ENCODE assay signal across 8 cellular contexts in genomic region chr15:74956648-74957300, GRCh38. TPM values are rescaled to one million over a fixed set of nuclear protein-coding genes. Genes with fewer than 3 reads are reported as not detected.
A peak's percentile ranks its signal among the peaks of the same experiment; 100 is the strongest.
DNase-seq lines count a peak whose midpoint lies in the region; ATAC-seq and TF ChIP-seq lines count a peak whose summit lies in the region.

Gene RPP25 (minus strand): TSS chr15:74956772. CDS start chr15:74956583, 189 bp downstream.

- H3K27me3 ChIP-seq in ascending aorta = no peaks in the 10 kb centered on the region
- H3K27me3 ChIP-seq in right cardiac atrium (ENCODE audit: control insufficient read depth, insufficient read depth) = no peaks in the 10 kb centered on the region
- peaks cover 0 to 50% (median 15%) of the 10 kb centered on the region in 3 donors for H3K27me3 ChIP-seq in psoas muscle (ENCODE audit: insufficient read depth in 3 of 3, low read length in 2 of 3)

- DNase-seq in DMS53 (lab: John Stamatoyannopoulos, UW) (peak; percentile 95), LHCN-M2 (ENCODE audit: low read depth) (peak; percentile 71), T follicular helper cell (ENCODE audit: low read depth) (peak; percentile 44), ascending aorta (ENCODE audit: low spot score in 2 of 2) (peak; percentile 36 to 89), right cardiac atrium (peak; percentile 85 to 94 (median 93)), psoas muscle (peak; percentile 78 to 84)

- H3K27ac ChIP-seq in ascending aorta = peak within 1 kb of the TSS; percentile 91 to 94
- H3K27ac ChIP-seq in right cardiac atrium (ENCODE audit: low read length) = peak within 1 kb of the TSS; percentile 32
- H3K27ac ChIP-seq in psoas muscle = peak within 1 kb of the TSS; percentile 60
- H3K27ac ChIP-seq in urinary bladder (ENCODE audit: low read depth) = peak within 1 kb of the TSS; percentile 42

- H3K36me3 ChIP-seq in ascending aorta (no peaks in the 10 kb centered on the region), psoas muscle (ENCODE audit: insufficient read depth in 1 of 2, low read depth in 1 of 2) (no peaks in the 10 kb centered on the region), urinary bladder (ENCODE audit: insufficient read depth) (no peaks in the 10 kb centered on the region)

- ATAC-seq in GM21576 (IDR thresholded peaks at IDR 0.05; ENCODE audit: unreplicated experiment) = peak; percentile 64
- peak; percentile 90 to 91 for ATAC-seq in right cardiac atrium
- ATAC-seq in psoas muscle = peak; percentile 83 to 90 (median 89)

- WGBS in right cardiac atrium = under 1% methylated on average over 66 of the region's 66 CpGs
- WGBS in psoas muscle, 3 donors = 0 to 1% (median 0%) methylated on average over 38 to 66 of the region's 66 CpGs
- WGBS in urinary bladder = under 1% methylated on average over 66 of the region's 66 CpGs

- TF ChIP-seq CTCF in ascending aorta (IDR thresholded peaks at IDR 0.05) (no peak), psoas muscle (IDR thresholded peaks at IDR 0.05) (no peak)

- H3K4me1 ChIP-seq in ascending aorta (peaks cover 7 to 16% of the 10 kb centered on the region in 2 donors), right cardiac atrium (ENCODE audit: control insufficient read depth, insufficient read depth, low read length) (peaks cover 5% of the 10 kb centered on the region), psoas muscle (peaks cover 29% of the 10 kb centered on the region), urinary bladder (ENCODE audit: insufficient read depth) (peaks cover 1% of the 10 kb centered on the region)

- peak within 1 kb of the TSS; percentile 71 to 84 for H3K4me3 ChIP-seq in ascending aorta
- H3K4me3 ChIP-seq in right cardiac atrium (ENCODE audit: low read length) = peak within 1 kb of the TSS; percentile 53
- peak within 1 kb of the TSS; percentile 72 for H3K4me3 ChIP-seq in psoas muscle
- peak within 1 kb of the TSS; percentile 55 for H3K4me3 ChIP-seq in urinary bladder (ENCODE audit: low read depth, low read length)

- H3K9me3 ChIP-seq in ascending aorta (no peaks in the 10 kb centered on the region), right cardiac atrium (ENCODE audit: control insufficient read depth, low read length) (no peaks in the 10 kb centered on the region), psoas muscle (no peaks in the 10 kb centered on the region)

- intact Hi-C loops in ascending aorta (cut with DNase I) = loop anchor here (1.0 to 10.0 kb wide), 6 partner anchors 18 to 582 kb away; partner anchors contain the start of genes ARID3B, CLK3, COX5A and FAM219B
- intact Hi-C loops in right cardiac atrium (cut with DNase I) = loop anchor here in 1 of 4 donors (10.0 kb wide), 1 partner anchor 322 kb away; no protein-coding TSS in a partner anchor
- intact Hi-C loops in psoas muscle (cut with DNase I) = loop anchor here (5.0 to 10.0 kb wide), 3 partner anchors 322 to 582 kb away; no protein-coding TSS in a partner anchor

RNA-seq across cellular contexts. Expression of gene RPP25, which starts in this region (rescaled TPM):
- total RNA-seq in LHCN-M2 (2014; rRNA removed) (8.9 and 9.1 TPM in 2 replicates), ascending aorta (28.4 TPM), right cardiac atrium (1 to 10 TPM; 5.3 to 8.1 (median 6.3) TPM), psoas muscle (1 to 10 TPM in 3 of 4 donors, under 1 TPM in 1; 0.64 to 1.9 (median 1.4) TPM), urinary bladder (5.2 TPM)
- 2.5 TPM for polyA plus RNA-seq in LHCN-M2 (2012)
- polyA plus RNA-seq in right cardiac atrium (3.5 TPM), psoas muscle (10 to 100 TPM in 1 of 3 donors, 1 to 10 TPM in 2; 1.7 to 11.6 (median 2.3) TPM), urinary bladder (13.5 TPM)

Comparison
In these comparisons a context has a peak if more than half of its experiments do, and no peak if none do; other contexts are left out.
1. Peak in every context shown above with its lines: DNase-seq, ATAC-seq, H3K4me3 ChIP-seq and H3K27ac ChIP-seq.
2. DNase-seq: peak in every context shown above with its lines; median percentile 95 in DMS53; 93 in right cardiac atrium; 81 in psoas muscle; 71 in LHCN-M2; 62 in ascending aorta; 44 in T follicular helper cell.
3. H3K27ac ChIP-seq: peak in every context shown above with its lines; median percentile 92 in ascending aorta; 60 in psoas muscle; 42 in urinary bladder; 32 in right cardiac atrium.